17 cellular contexts compared by ENCODE assay signal in the genomic region with DNA sequence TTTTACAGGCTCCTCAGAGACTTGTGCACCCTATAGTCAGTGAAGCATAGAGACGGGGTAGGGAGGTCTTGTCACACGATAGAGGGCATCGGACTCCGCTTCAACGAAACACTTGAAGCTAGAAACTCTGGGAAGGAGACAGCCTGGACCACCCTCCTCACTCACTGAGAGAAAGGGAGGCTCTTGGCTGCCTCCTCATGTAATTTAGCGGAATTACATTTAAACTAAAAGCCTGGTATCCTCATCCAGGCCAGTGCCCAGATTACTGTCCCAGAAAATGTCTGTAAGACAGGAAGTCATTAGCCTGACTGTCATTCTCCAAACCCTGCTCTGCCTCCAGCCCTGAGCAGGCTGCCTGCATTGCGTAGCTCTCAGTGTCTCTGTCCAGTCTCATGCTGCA. TPM values are rescaled to one million over a fixed set of nuclear protein-coding genes. Genes with fewer than 3 reads are reported as not detected.
DNase-seq lines count a peak whose midpoint lies in the region; ATAC-seq and TF ChIP-seq lines count a peak whose summit lies in the region.
"Had no signal": no experiment of that assay in that cellular context is flagged by ENCODE, and none has a peak within 500 bp of the region (broad histone marks: within the 10 kb centered on the region; RNA-seq: fewer than 3 reads in every experiment).

No MANE protein-coding gene starts in this region.

- H3K4me3 Mint-ChIP-seq in endodermal cell: no peak overlapping the region
- no peak overlapping the region for H3K4me3 Mint-ChIP-seq in progenitor cell of endocrine pancreas (ENCODE audit: low read depth)
- H3K4me3 Mint-ChIP-seq: naive thymus-derived CD8-positive, alpha-beta T cell had no signal

- H3K27ac ChIP-seq in endodermal cell (ENCODE audit: low read depth, low read length): no peak overlapping the region
- H3K27ac ChIP-seq: spleen, transverse colon had no signal

- no peaks in the 10 kb centered on the region for H3K27me3 ChIP-seq in endodermal cell (ENCODE audit: control insufficient read depth, insufficient read depth, low read length, poor library complexity, severe bottlenecking)
- H3K27me3 ChIP-seq: spleen, transverse colon had no signal

- ATAC-seq in HG03439 (IDR thresholded peaks at IDR 0.05; ENCODE audit: unreplicated experiment) (no peak), sciatic nerve (no peak), GM18868 (IDR thresholded peaks at IDR 0.05; ENCODE audit: unreplicated experiment) (no peak)
- ATAC-seq: naive thymus-derived CD8-positive, alpha-beta T cell had no signal

- H3K27me3 Mint-ChIP-seq in endodermal cell (ENCODE audit: insufficient read depth) (no peaks in the 10 kb centered on the region), progenitor cell of endocrine pancreas (no peaks in the 10 kb centered on the region)
- H3K27me3 Mint-ChIP-seq: naive thymus-derived CD8-positive, alpha-beta T cell had no signal

- H3K36me3 ChIP-seq in endodermal cell (ENCODE audit: control insufficient read depth, insufficient read depth, low read length): no peaks in the 10 kb centered on the region
- H3K36me3 ChIP-seq: transverse colon had no signal

- no peak overlapping the region for H3K4me3 ChIP-seq in endodermal cell (ENCODE audit: low read length)
- H3K4me3 ChIP-seq: spleen, transverse colon had no signal

- TF ChIP-seq CTCF in endodermal cell (conservative IDR thresholded peaks at IDR 0.05) (peak; percentile 74), progenitor cell of endocrine pancreas (IDR thresholded peaks at IDR 0.05; ENCODE audit: unreplicated experiment) (peak; percentile 38)

- DNase-seq in NCI-H82 (lab: John Stamatoyannopoulos, UW): peak; percentile 57
- DNase-seq in NCI-H82 treated with DMSO at 0.1 percent for 48 hours (lab: John Stamatoyannopoulos, UW; ENCODE audit: unreplicated experiment): no peak
- DNase-seq in NCI-H1694 treated with DMSO at 0.1 percent for 48 hours (lab: John Stamatoyannopoulos, UW): peak; percentile 11
- peak; percentile 66 for DNase-seq in endodermal cell
- DNase-seq in progenitor cell of endocrine pancreas (ENCODE audit: low spot score, unreplicated experiment): no peak
- no peak for DNase-seq in sciatic nerve (ENCODE audit: low spot score)
- DNase-seq: ACHN; activated CD4-positive, alpha-beta T cell treated with anti-CD3 and anti-CD28 coated beads, Interleukin-2, amount 50 U/mL, for 4 hours; activated effector memory CD4-positive, alpha-beta T cell treated with anti-CD3 and anti-CD28 coated beads, Interleukin-2, amount 50 U/mL, for 16 hours; DMS79 treated with DMSO at 0.1 percent for 48 hours; naive thymus-derived CD8-positive, alpha-beta T cell; NCI-H1105 treated with DMSO at 0.1 percent for 48 hours; NCI-H774; spleen; transverse colon had no signal

- H3K27ac Mint-ChIP-seq in endodermal cell (no peak overlapping the region), progenitor cell of endocrine pancreas (no peak overlapping the region)
- H3K27ac Mint-ChIP-seq: naive thymus-derived CD8-positive, alpha-beta T cell had no signal

- no peaks in the 10 kb centered on the region for H3K4me1 Mint-ChIP-seq in endodermal cell
- H3K4me1 Mint-ChIP-seq in progenitor cell of endocrine pancreas (ENCODE audit: low read depth): no peaks in the 10 kb centered on the region
- H3K4me1 Mint-ChIP-seq: naive thymus-derived CD8-positive, alpha-beta T cell had no signal

- WGBS in endodermal cell (ENCODE audit: insufficient coverage in 1 of 2, insufficient read length in 1 of 2), 2 experiments: 90 to 93% methylated on average over 7 of the region's 7 CpGs

- H3K36me3 Mint-ChIP-seq in endodermal cell (ENCODE audit: low read depth) (peaks cover 2% of the 10 kb centered on the region), progenitor cell of endocrine pancreas (ENCODE audit: insufficient read depth) (peaks cover 4% of the 10 kb centered on the region)

- intact Hi-C loops in sciatic nerve (cut with DNase I): no loop called here

- H3K9me3 ChIP-seq in endodermal cell (ENCODE audit: control insufficient read depth, low read length): no peaks in the 10 kb centered on the region
- H3K9me3 ChIP-seq: spleen, transverse colon had no signal

- H3K9ac ChIP-seq in endodermal cell (ENCODE audit: extremely low read depth, low read length, poor library complexity, severe bottlenecking): no peak overlapping the region

- no peaks in the 10 kb centered on the region for H3K9me3 Mint-ChIP-seq in endodermal cell
- no peaks in the 10 kb centered on the region for H3K9me3 Mint-ChIP-seq in progenitor cell of endocrine pancreas (ENCODE audit: low read depth)
- H3K9me3 Mint-ChIP-seq: naive thymus-derived CD8-positive, alpha-beta T cell had no signal

- H3K4me1 ChIP-seq in endodermal cell (ENCODE audit: control insufficient read depth, insufficient read depth, low read length): no peaks in the 10 kb centered on the region
- H3K4me1 ChIP-seq: spleen, transverse colon had no signal

RNA-seq across cellular contexts. Expression of gene TTLL1, which starts 36.0 kb away (rescaled TPM):
- total RNA-seq in endodermal cell (10 to 100 TPM in 1 of 2 donors, 1 to 10 TPM in 1; 6.9 to 10.4 TPM), progenitor cell of endocrine pancreas (11.9 and 12.4 TPM in 2 replicates), sciatic nerve (9.1 TPM)
- polyA plus RNA-seq in endodermal cell (2013, experiment 1 of 2): 27.1 TPM
- polyA plus RNA-seq in endodermal cell (2013, experiment 2 of 2): 28.3 TPM

RNA-seq across cellular contexts. Expression of gene PACSIN2, which starts 38.2 kb away (rescaled TPM):
- 10 to 100 TPM; 60.7 to 61.4 TPM for total RNA-seq in endodermal cell
- polyA plus RNA-seq in endodermal cell (2013, experiment 1 of 2): 47.8 TPM
- 50.9 TPM for polyA plus RNA-seq in endodermal cell (2013, experiment 2 of 2)
- 53.9 and 61.0 TPM in 2 replicates for total RNA-seq in progenitor cell of endocrine pancreas
- 48.6 TPM for total RNA-seq in sciatic nerve

RNA-seq across cellular contexts. Expression of gene BIK, which starts 57.4 kb away (rescaled TPM):
- total RNA-seq in endodermal cell (10 to 100 TPM in 1 of 2 donors, 1 to 10 TPM in 1; 5.8 to 13.3 TPM), progenitor cell of endocrine pancreas (1.7 and 1.9 TPM in 2 replicates), sciatic nerve (not detected)
- 0.82 TPM for polyA plus RNA-seq in endodermal cell (2013, experiment 1 of 2)
- polyA plus RNA-seq in endodermal cell (2013, experiment 2 of 2): 0.79 TPM

Comparison
In these comparisons a context has a peak if more than half of its experiments do, and no peak if none do; other contexts are left out.
1. DNase-seq: peak in NCI-H82 (single experiment), NCI-H1694 treated with DMSO at 0.1 percent for 48 hours (single experiment) and endodermal cell (single experiment); none in NCI-H82 treated with DMSO at 0.1 percent for 48 hours (single experiment), progenitor cell of endocrine pancreas (single experiment) and sciatic nerve (single experiment).